ENCODE assay signal across 10 cellular contexts in the genomic region with DNA sequence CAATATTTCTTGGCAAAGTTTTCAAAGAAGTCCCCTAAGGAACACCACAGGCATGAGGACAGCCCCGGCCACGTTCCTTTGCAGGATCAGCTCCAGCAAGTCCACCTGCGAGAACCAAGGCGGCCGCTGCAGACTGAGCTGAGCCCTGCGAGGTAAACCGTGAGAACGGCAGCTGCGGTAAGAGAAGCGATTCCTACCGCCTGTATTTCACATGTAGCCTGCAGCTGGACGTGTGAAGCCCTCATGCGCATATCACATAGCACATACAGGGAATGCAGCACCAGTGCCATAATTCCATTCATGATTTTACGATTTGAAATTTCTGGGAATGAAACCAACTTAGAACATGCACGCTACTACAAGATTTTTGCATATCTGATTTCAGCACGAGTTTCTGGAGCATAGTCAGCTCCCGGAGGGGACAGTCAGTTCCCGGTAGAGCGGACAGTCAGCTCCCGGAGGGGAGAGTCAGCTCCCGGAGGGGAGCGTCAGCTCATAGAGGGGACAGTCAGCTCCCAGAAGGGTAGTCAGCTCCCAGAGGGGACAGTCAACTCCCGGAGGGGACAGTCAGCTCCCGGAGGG. TPM values are rescaled to one million over a fixed set of nuclear protein-coding genes. Genes with fewer than 3 reads are reported as not detected.
DNase-seq lines count a peak whose midpoint lies in the region; ATAC-seq and TF ChIP-seq lines count a peak whose summit lies in the region.
"Had no signal": no experiment of that assay in that cellular context is flagged by ENCODE, and none has a peak within 500 bp of the region (broad histone marks: within the 10 kb centered on the region; RNA-seq: fewer than 3 reads in every experiment).

No MANE protein-coding gene starts in this region.

- TF ChIP-seq CTCF in AG04449 (IDR thresholded peaks at IDR 0.05; ENCODE audit: insufficient read depth, low read length, missing control alignments) (no peak), brain (conservative IDR thresholded peaks at IDR 0.05) (no peak)

- H3K9me3 Mint-ChIP-seq in brain, result peaks cover 0 to 5% (median 1%) of the 10 kb centered on the region in 5 experiments
- H3K9me3 Mint-ChIP-seq in activated CD4-positive, alpha-beta T cell treated with anti-CD3 and anti-CD28 coated beads for 36 hours (ENCODE audit: low read depth), result no peaks in the 10 kb centered on the region

- no peaks in the 10 kb centered on the region for H3K36me3 Mint-ChIP-seq in brain
- no peaks in the 10 kb centered on the region for H3K36me3 Mint-ChIP-seq in activated CD4-positive, alpha-beta T cell treated with anti-CD3 and anti-CD28 coated beads for 36 hours (ENCODE audit: low read depth)

- peak overlapping the region in 2 of 5 experiments; percentile 53 to 63 for H3K4me3 Mint-ChIP-seq in brain
- no peak overlapping the region for H3K4me3 Mint-ChIP-seq in activated CD4-positive, alpha-beta T cell treated with anti-CD3 and anti-CD28 coated beads for 36 hours

- POLR2A ChIA-PET in AG04449 (lab: Yijun Ruan, JAX), result interaction anchor here (1.1 kb wide), 1 partner anchor 9 kb away, joined by 5 read pairs; no protein-coding TSS in a partner anchor
- POLR2A ChIA-PET in activated CD4-positive, alpha-beta T cell treated with anti-CD3 and anti-CD28 coated beads for 36 hours (lab: Charles Lee), result interaction anchor here (0.5 to 0.7 kb wide), 4 partner anchors 19 to 288 kb away, joined by 3 to 5 read pairs (median 4); partner anchors contain the start of genes GAK and TMEM175

- DNase-seq in AG04449 (ENCODE audit: low read depth, low spot score) (peak; percentile 51), EH (ENCODE audit: low read depth) (peak; percentile 94), myocyte (ENCODE audit: low read depth) (peak; percentile 65), HuH-7 (ENCODE audit: low spot score) (no peak)
- DNase-seq in activated CD4-positive, alpha-beta T cell treated with anti-CD3 and anti-CD28 coated beads for 36 hours, result no peak
- DNase-seq in stimulated activated naive CD4-positive, alpha-beta T cell (lab: John Stamatoyannopoulos, UW), result no peak
- no peak for DNase-seq in activated CD4-positive, alpha-beta T cell treated with anti-CD3 and anti-CD28 coated beads for 48 hours
- DNase-seq: NCI-H526 treated with DMSO at 0.1 percent for 48 hours had no signal

- CTCF ChIA-PET in AG04449 (lab: Yijun Ruan, JAX), result interaction anchor here (1.3 to 1.7 kb wide), 2 partner anchors 43 to 78 kb away, joined by 3 to 4 read pairs; no protein-coding TSS in a partner anchor
- CTCF ChIA-PET in activated CD4-positive, alpha-beta T cell treated with anti-CD3 and anti-CD28 coated beads for 36 hours (lab: Charles Lee), result no interaction called here

- no peak for ATAC-seq in activated CD4-positive, alpha-beta T cell treated with anti-CD3 and anti-CD28 coated beads for 36 hours

- peak overlapping the region; percentile 38 for H3K4me3 ChIP-seq in AG04449 (ENCODE audit: low read depth, low read length)
- H3K4me3 ChIP-seq: hepatocyte had no signal

- H3K27me3 Mint-ChIP-seq in brain, result peaks cover 9% of the 10 kb centered on the region
- peaks cover 5% of the 10 kb centered on the region for H3K27me3 Mint-ChIP-seq in activated CD4-positive, alpha-beta T cell treated with anti-CD3 and anti-CD28 coated beads for 36 hours

- peak overlapping the region in 3 of 5 experiments; percentile 40 to 66 (median 43) for H3K27ac Mint-ChIP-seq in brain
- no peak overlapping the region for H3K27ac Mint-ChIP-seq in activated CD4-positive, alpha-beta T cell treated with anti-CD3 and anti-CD28 coated beads for 36 hours

- H3K4me1 Mint-ChIP-seq in brain, result peaks cover 39% of the 10 kb centered on the region
- peaks cover 16% of the 10 kb centered on the region for H3K4me1 Mint-ChIP-seq in activated CD4-positive, alpha-beta T cell treated with anti-CD3 and anti-CD28 coated beads for 36 hours

- intact Hi-C loops in activated CD4-positive, alpha-beta T cell treated with anti-CD3 and anti-CD28 coated beads for 36 hours (cut with DNase I, micrococcal nuclease), result no loop called here

RNA-seq across cellular contexts. Expression of gene FGFRL1, which starts 41.7 kb away (rescaled TPM):
- 14.7 TPM for polyA plus RNA-seq in brain (ENCODE audit: insufficient read depth, low read depth, low replicate concordance)
- 20.5 and 22.5 TPM in 2 replicates for total RNA-seq in myocyte
- 25.0 TPM for polyA plus RNA-seq in myocyte (2012)
- total RNA-seq in activated CD4-positive, alpha-beta T cell treated with anti-CD3 and anti-CD28 coated beads for 36 hours, result 10 to 100 TPM; 17.6 to 23.5 TPM

RNA-seq across cellular contexts. Expression of gene SLC26A1, which starts 60.0 kb away (rescaled TPM):
- polyA plus RNA-seq in brain (ENCODE audit: insufficient read depth, low read depth, low replicate concordance), result not detected
- total RNA-seq in myocyte, result 0.24 TPM in 1 of 2 replicates, not detected in the other
- polyA plus RNA-seq in myocyte (2012), result 2.7 TPM
- under 1 TPM; 0.21 to 0.43 TPM for total RNA-seq in activated CD4-positive, alpha-beta T cell treated with anti-CD3 and anti-CD28 coated beads for 36 hours

Comparison
In these comparisons a context has a peak if more than half of its experiments do, and no peak if none do; other contexts are left out.
1. DNase-seq: peak in AG04449 (single experiment), EH (single experiment) and myocyte (single experiment); none in activated CD4-positive, alpha-beta T cell treated with anti-CD3 and anti-CD28 coated beads for 36 hours (single experiment), stimulated activated naive CD4-positive, alpha-beta T cell (0 of 6), activated CD4-positive, alpha-beta T cell treated with anti-CD3 and anti-CD28 coated beads for 48 hours (single experiment) and HuH-7 (single experiment).